22 cellular contexts compared by ENCODE assay signal in the genomic region with DNA sequence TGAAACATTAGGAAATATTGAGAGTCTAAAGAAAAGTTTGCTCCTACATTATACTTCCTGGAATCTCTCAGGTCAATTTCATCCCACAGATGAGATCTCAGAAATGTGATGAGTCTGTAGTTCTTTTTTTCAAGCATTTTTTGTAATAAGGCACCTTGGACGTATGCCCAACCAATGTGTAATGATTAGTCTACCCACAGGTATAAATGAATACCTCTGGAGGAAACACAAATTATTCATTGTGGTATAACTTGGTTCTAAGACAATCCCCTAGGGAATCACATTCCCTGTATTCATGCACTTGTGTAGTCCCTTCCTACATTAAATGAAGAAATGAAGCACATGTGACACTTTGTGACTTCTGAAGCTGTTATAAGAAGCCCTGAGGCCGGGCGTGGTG.
"Had no signal": no experiment of that assay in that cellular context is flagged by ENCODE, and none has a peak within 500 bp of the region (broad histone marks: within the 10 kb centered on the region; RNA-seq: fewer than 3 reads in every experiment).

No MANE protein-coding gene starts in this region.

- H3K27ac ChIP-seq: stomach, thyroid gland, upper lobe of left lung, vagina had no signal

- H3K9me3 ChIP-seq: stomach, thyroid gland, upper lobe of left lung, vagina had no signal

- DNase-seq: activated CD4-positive, alpha-beta T cell treated with anti-CD3 and anti-CD28 coated beads, Interleukin-2, amount 10 ng/mL, durations not matched to agents 7 days and 5 days; activated CD4-positive, CD25-positive, alpha-beta regulatory T cell treated with anti-CD3 and anti-CD28 coated beads, Interleukin-2, amount 50 U/mL, for 72 hours; activated CD8-positive, alpha-beta T cell treated with anti-CD3 and anti-CD28 coated beads for 36 hours; activated naive CD8-positive, alpha-beta T cell treated with anti-CD3 and anti-CD28 coated beads, Interleukin-2, amount 50 U/mL, for 24 hours; activated T-cell treated with anti-CD3 and anti-CD28 coated beads, Interleukin-2, amount 50 U/mL, for 48 hours; amygdala; effector CD8-positive, alpha-beta T cell; erythroblast; left colon; midbrain; naive thymus-derived CD8-positive, alpha-beta T cell; right cardiac atrium; stimulated activated CD4-positive, alpha-beta T cell treated with anti-CD3 and anti-CD28 coated beads, Interleukin-15, amount 100 ng/mL, for 24 hours; stimulated activated CD4-positive, alpha-beta T cell treated with anti-CD3 and anti-CD28 coated beads, Interleukin-2, amount 100 ng/mL, for 24 hours; stimulated activated naive B cell treated with anti-CD40 and anti-IgM and Interleukin-4, amounts not matched to agents 10 μg/mL and 1 μg/mL and 100 μg/mL, for 72 hours; stomach; T-helper 2 cell; thyroid gland; upper lobe of left lung had no signal

- H3K27me3 ChIP-seq: stomach, thyroid gland, upper lobe of left lung, vagina had no signal

- ATAC-seq: activated CD8-positive, alpha-beta T cell treated with anti-CD3 and anti-CD28 coated beads for 36 hours; activated naive CD8-positive, alpha-beta T cell treated with anti-CD3 and anti-CD28 coated beads, Interleukin-2, amount 50 U/mL, for 24 hours; left colon; naive thymus-derived CD8-positive, alpha-beta T cell; right cardiac atrium; stimulated activated naive B cell treated with anti-CD40 and anti-IgM and Interleukin-4, amounts not matched to agents 10 μg/mL and 1 μg/mL and 100 μg/mL, for 72 hours had no signal

- FAIRE-seq: colon, islet of Langerhans had no signal

- H3K4me3 ChIP-seq: stomach, thyroid gland, upper lobe of left lung, vagina had no signal

- H3K4me1 ChIP-seq: stomach, thyroid gland, upper lobe of left lung, vagina had no signal

- H3K36me3 ChIP-seq: stomach, thyroid gland, upper lobe of left lung, vagina had no signal
